8 cellular contexts compared by ENCODE assay signal in the genomic region with DNA sequence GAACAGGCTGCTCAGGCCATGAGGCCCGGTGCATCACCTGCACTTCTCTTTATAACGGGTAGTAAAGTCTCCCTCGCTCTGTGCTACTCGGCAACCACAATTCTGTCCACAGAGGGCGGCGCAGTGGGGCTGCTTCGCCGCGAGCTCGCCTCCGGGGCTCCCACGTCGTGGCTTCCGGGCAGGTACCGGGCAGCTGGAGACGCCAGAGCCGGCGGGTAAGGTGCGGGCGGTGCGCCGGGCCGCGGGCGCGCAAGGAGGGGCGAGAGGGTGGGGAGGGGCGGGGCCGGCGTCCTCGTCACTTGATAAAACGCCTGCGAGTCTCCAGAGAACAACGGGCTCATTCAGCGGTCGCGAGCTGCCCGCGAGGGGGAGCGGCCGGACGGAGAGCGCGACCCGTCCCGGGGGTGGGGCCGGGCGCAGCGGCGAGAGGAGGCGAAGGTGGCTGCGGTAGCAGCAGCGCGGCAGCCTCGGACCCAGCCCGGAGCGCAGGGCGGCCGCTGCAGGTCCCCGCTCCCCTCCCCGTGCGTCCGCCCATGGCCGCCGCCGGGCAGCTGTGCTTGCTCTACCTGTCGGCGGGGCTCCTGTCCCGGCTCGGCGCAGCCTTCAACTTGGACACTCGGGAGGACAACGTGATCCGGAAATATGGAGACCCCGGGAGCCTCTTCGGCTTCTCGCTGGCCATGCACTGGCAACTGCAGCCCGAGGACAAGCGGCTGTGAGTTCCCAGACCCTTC. TPM values are rescaled to one million over a fixed set of nuclear protein-coding genes. Genes with fewer than 3 reads are reported as not detected.
DNase-seq lines count a peak whose midpoint lies in the region; ATAC-seq and TF ChIP-seq lines count a peak whose summit lies in the region.

A gene (plus strand): TSS at position 331 of the 734 bp plus-strand sequence.

- no peaks in the 10 kb centered on the region for H3K9me3 Mint-ChIP-seq in CD8-positive, alpha-beta T cell

- H3K4me1 ChIP-seq in CD8-positive, alpha-beta T cell (ENCODE audit: insufficient read depth, low read length), result peaks cover 45% of the 10 kb centered on the region
- peaks cover 3% of the 10 kb centered on the region for H3K4me1 ChIP-seq in NT2/D1 (ENCODE audit: insufficient read depth, insufficient read length)
- peaks cover 27% of the 10 kb centered on the region for H3K4me1 ChIP-seq in mucosa of descending colon (ENCODE audit: low read depth)

- peak within 1 kb of the TSS; percentile 73 for H3K27ac ChIP-seq in CD8-positive, alpha-beta T cell (ENCODE audit: low read depth, low read length)

- intact Hi-C loops in CD8-positive, alpha-beta T cell (cut with DNase I, micrococcal nuclease), result loop anchor here (1.0 to 10.0 kb wide), 5 partner anchors 35 to 505 kb away; a partner anchor contains a TSS
- intact Hi-C loops in mucosa of descending colon (cut with DNase I, micrococcal nuclease), result loop anchor here in 1 of 2 donors (5.0 kb wide), 1 partner anchor 35 kb away; no protein-coding TSS in a partner anchor

- CTCF ChIA-PET in CD8-positive, alpha-beta T cell (lab: Charles Lee), result interaction anchor here (0.7 to 24.7 kb wide), 10 partner anchors 16 to 354 kb away, joined by 3 to 657 read pairs (median 4); no protein-coding TSS in a partner anchor

- peaks cover 59% of the 10 kb centered on the region for H3K4me1 Mint-ChIP-seq in CD8-positive, alpha-beta T cell (ENCODE audit: low read depth)

- H3K9me3 ChIP-seq in CD8-positive, alpha-beta T cell (ENCODE audit: low read length), result no peaks in the 10 kb centered on the region
- H3K9me3 ChIP-seq in NT2/D1 (ENCODE audit: insufficient read depth, low read length) (no peaks in the 10 kb centered on the region), mucosa of descending colon (no peaks in the 10 kb centered on the region)

- peak; percentile 49 to 85 (median 73) for DNase-seq in CD8-positive, alpha-beta T cell
- DNase-seq in NT2/D1 (ENCODE audit: low read depth, low spot score) (peak; percentile 51), activated T-cell treated with anti-CD3 and anti-CD28 coated beads for 4 hours (peak; percentile 65), epidermal melanocyte (ENCODE audit: insufficient read length, low spot score) (peak; percentile 59), mucosa of descending colon (peak; percentile 91 to 94 (median 93)), HPDE6-E6E7 (ENCODE audit: extremely low spot score) (no peak)
- DNase-seq in stimulated activated CD8-positive, alpha-beta memory T cell treated with anti-CD3 and anti-CD28 coated beads, Interleukin-2, amount 100 ng/mL, for 1 hour (ENCODE audit: low read depth in 2 of 2), result peak; percentile 31 to 58

- POLR2A ChIA-PET in CD8-positive, alpha-beta T cell (lab: Charles Lee), result interaction anchor here (0.6 to 6.4 kb wide), 12 partner anchors 10 to 155 kb away, joined by 3 to 150 read pairs (median 4); a partner anchor contains a TSS

- peaks cover 4% of the 10 kb centered on the region for H3K36me3 Mint-ChIP-seq in CD8-positive, alpha-beta T cell

- peak within 1 kb of the TSS; percentile 95 for H3K9ac ChIP-seq in NT2/D1 (ENCODE audit: insufficient read length, low read depth)

- H3K36me3 ChIP-seq in CD8-positive, alpha-beta T cell (ENCODE audit: insufficient read depth, low read length), result no peaks in the 10 kb centered on the region
- no peaks in the 10 kb centered on the region for H3K36me3 ChIP-seq in NT2/D1 (ENCODE audit: insufficient read depth, insufficient read length, low read length)
- H3K36me3 ChIP-seq in mucosa of descending colon (ENCODE audit: low read depth), result no peaks in the 10 kb centered on the region

- H3K4me3 Mint-ChIP-seq in CD8-positive, alpha-beta T cell, result peak within 1 kb of the TSS; percentile 88

- no peaks in the 10 kb centered on the region for H3K27me3 ChIP-seq in CD8-positive, alpha-beta T cell (ENCODE audit: insufficient read depth, low read length)
- H3K27me3 ChIP-seq in NT2/D1 (ENCODE audit: insufficient read depth, insufficient read length), result peaks cover 5% of the 10 kb centered on the region

- TF ChIP-seq CTCF in CD8-positive, alpha-beta T cell (IDR thresholded peaks at IDR 0.05), result no peak
- peak; percentile 44 for TF ChIP-seq CTCF in mucosa of descending colon (IDR thresholded peaks at IDR 0.05)

- peak; percentile 66 for ATAC-seq in CD8-positive, alpha-beta T cell
- ATAC-seq in HG03025 (IDR thresholded peaks at IDR 0.05; ENCODE audit: low FRiP score, unreplicated experiment) (peak; percentile 47), mucosa of descending colon (peak; percentile 79)

- H3K27ac Mint-ChIP-seq in CD8-positive, alpha-beta T cell, result peak within 1 kb of the TSS; percentile 94

- H3K4me3 ChIP-seq in CD8-positive, alpha-beta T cell (ENCODE audit: low read depth, low read length), result peak within 1 kb of the TSS; percentile 71
- H3K4me3 ChIP-seq in NT2/D1 (ENCODE audit: insufficient read length, low read depth), result peak within 1 kb of the TSS; percentile 78
- H3K4me3 ChIP-seq in mucosa of descending colon, result peak within 1 kb of the TSS; percentile 75

- H3K27me3 Mint-ChIP-seq in CD8-positive, alpha-beta T cell (ENCODE audit: low read depth), result no peaks in the 10 kb centered on the region

RNA-seq across cellular contexts. Expression of the gene that starts here (rescaled TPM):
- total RNA-seq in CD8-positive, alpha-beta T cell, result 10 to 100 TPM; 50.5 to 52.1 TPM
- 100 to 1,000 TPM; 116 to 192 (median 178) TPM for total RNA-seq in mucosa of descending colon
